ENCODE assay signal across 10 cellular contexts in the genomic region with DNA sequence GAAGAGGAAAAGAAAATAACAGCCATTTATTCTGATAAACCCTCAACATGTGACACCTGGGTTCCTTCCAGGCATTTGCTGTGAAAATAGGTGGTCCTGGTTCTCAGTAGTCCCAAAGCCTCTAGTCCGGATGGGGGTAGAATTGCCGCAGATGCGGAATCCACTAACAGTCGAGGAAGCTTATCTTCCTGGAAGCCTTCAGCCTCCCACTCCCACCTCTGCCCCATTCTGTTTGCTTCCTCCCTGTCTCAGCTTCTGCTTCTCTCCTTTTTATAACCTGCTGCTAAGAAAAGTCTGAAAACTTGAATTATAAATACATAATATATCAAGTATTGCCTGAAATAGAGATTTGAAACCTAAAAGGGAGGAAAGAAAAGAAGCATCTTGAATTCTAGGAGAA. TPM values are rescaled to one million over a fixed set of nuclear protein-coding genes. Genes with fewer than 3 reads are reported as not detected.
DNase-seq lines count a peak whose midpoint lies in the region; ATAC-seq, FAIRE-seq and TF ChIP-seq lines count a peak whose summit lies in the region.
"Had no signal": no experiment of that assay in that cellular context is flagged by ENCODE, and none has a peak within 500 bp of the region (broad histone marks: within the 10 kb centered on the region; RNA-seq: fewer than 3 reads in every experiment).

No MANE protein-coding gene starts in this region.

- BruUV-seq in Calu3 (replicated peaks; lab: Mats Ljungman, UMichigan), result no TSS peak

- peaks cover 17% of the 10 kb centered on the region for H3K36me3 Mint-ChIP-seq in Calu3 (ENCODE audit: insufficient read depth, unreplicated experiment)
- peaks cover 6% of the 10 kb centered on the region for H3K36me3 Mint-ChIP-seq in central memory CD8-positive, alpha-beta T cell (ENCODE audit: insufficient read depth)

- CTCF ChIA-PET in Calu3 (lab: Charles Lee), result interaction anchor here (0.6 to 0.9 kb wide), 4 partner anchors 14 to 1345 kb away, joined by 3 to 13 read pairs (median 4); a partner anchor contains a TSS

- intact Hi-C loops in Calu3 (cut with micrococcal nuclease; ENCODE audit: unreplicated experiment) (no loop called here), heart right ventricle (cut with DNase I) (loop anchor here in 7 of 10 donors (5.0 to 10.0 kb wide), 7 partner anchors 72 to 154 kb away; a partner anchor contains a TSS), esophagus squamous epithelium (cut with DNase I) (loop anchor here (10.0 kb wide), 1 partner anchor 152 kb away; no protein-coding TSS in a partner anchor)

- TF ChIP-seq CTCF in Calu3 (IDR thresholded peaks at IDR 0.05; ENCODE audit: unreplicated experiment) (no peak), heart right ventricle (IDR thresholded peaks at IDR 0.05) (no peak), esophagus squamous epithelium (IDR thresholded peaks at IDR 0.05) (no peak)

- H3K4me3 ChIP-seq in HUES64 (ENCODE audit: low read length), result peak overlapping the region; percentile 94
- peak overlapping the region; percentile 90 for H3K4me3 ChIP-seq in neuron (ENCODE audit: low read length)
- peak overlapping the region in 5 of 10 donors; percentile 69 to 80 (median 74) for H3K4me3 ChIP-seq in heart right ventricle
- no peak overlapping the region for H3K4me3 ChIP-seq in esophagus squamous epithelium

- H3K9ac ChIP-seq in HUES64 (ENCODE audit: low read depth, low read length), result peak overlapping the region; percentile 8; the same call in 1 of the 2 replicates

- peaks cover 13% of the 10 kb centered on the region; the same call in 1 of the 2 replicates for H3K4me1 ChIP-seq in HUES64 (ENCODE audit: insufficient read depth, low read length)
- H3K4me1 ChIP-seq in neuron (ENCODE audit: insufficient read depth, low read length), result peaks cover 6% of the 10 kb centered on the region
- H3K4me1 ChIP-seq in heart right ventricle, result peaks cover 6 to 19% (median 14%) of the 10 kb centered on the region in 9 donors
- peaks cover 6 to 18% (median 9%) of the 10 kb centered on the region in 3 donors for H3K4me1 ChIP-seq in esophagus squamous epithelium

- H3K9me3 Mint-ChIP-seq in Calu3 (ENCODE audit: low read depth, unreplicated experiment), result no peaks in the 10 kb centered on the region
- no peaks in the 10 kb centered on the region for H3K9me3 Mint-ChIP-seq in central memory CD8-positive, alpha-beta T cell

- H3K4me1 Mint-ChIP-seq in Calu3 (ENCODE audit: low read depth, unreplicated experiment), result peaks cover 9% of the 10 kb centered on the region
- peaks cover 12% of the 10 kb centered on the region for H3K4me1 Mint-ChIP-seq in central memory CD8-positive, alpha-beta T cell

- peaks cover 35% of the 10 kb centered on the region for H3K27me3 ChIP-seq in HUES64 (ENCODE audit: insufficient read depth, low read length)
- H3K27me3 ChIP-seq in neuron (ENCODE audit: insufficient read depth, low read length), result peaks cover 16% of the 10 kb centered on the region
- H3K27me3 ChIP-seq in heart right ventricle, result peaks cover 0 to 35% (median 6%) of the 10 kb centered on the region in 7 donors
- H3K27me3 ChIP-seq in esophagus squamous epithelium, result peaks cover 0 to 33% (median 0%) of the 10 kb centered on the region in 4 donors

- FAIRE-seq in GM19239 (lab: Jason Lieb, UNC), result no peak
- FAIRE-seq: GM12892 had no signal

- H3K27ac ChIP-seq in HUES64 (ENCODE audit: low read depth, low read length) (no peak overlapping the region), heart right ventricle (peak overlapping the region in 2 of 10 donors; percentile 56 to 79), esophagus squamous epithelium (no peak overlapping the region)
- H3K27ac ChIP-seq: epithelial cell of prostate had no signal

- peaks cover 37% of the 10 kb centered on the region for H3K27me3 Mint-ChIP-seq in Calu3 (ENCODE audit: unreplicated experiment)
- peaks cover 20% of the 10 kb centered on the region for H3K27me3 Mint-ChIP-seq in central memory CD8-positive, alpha-beta T cell

- H2AFZ ChIP-seq in neuron (ENCODE audit: low read depth, low read length), result peak overlapping the region; percentile 99

- no peak for TF ChIP-seq POLR2A in esophagus squamous epithelium (IDR thresholded peaks at IDR 0.05)

- H3K36me3 ChIP-seq in HUES64 (ENCODE audit: insufficient read depth, low read length) (no peaks in the 10 kb centered on the region), neuron (ENCODE audit: insufficient read depth, low read length) (no peaks in the 10 kb centered on the region), heart right ventricle (no peaks in the 10 kb centered on the region), esophagus squamous epithelium (no peaks in the 10 kb centered on the region)

- 50% methylated on average over 4 of the region's 4 CpGs for WGBS in HUES64
- 48 to 49% methylated on average over 4 of the region's 4 CpGs for WGBS in heart right ventricle, 2 donors
- 78 to 84% methylated on average over 4 of the region's 4 CpGs for WGBS in esophagus squamous epithelium, 2 donors

- ATAC-seq in central memory CD8-positive, alpha-beta T cell (replicated peaks; ENCODE audit: extremely low read depth, poor library complexity, severe bottlenecking), result no peak
- no peak for ATAC-seq in heart right ventricle

- H3K9me3 ChIP-seq in HUES64 (ENCODE audit: insufficient read depth, low read depth, low read length), result no peaks in the 10 kb centered on the region
- H3K9me3 ChIP-seq in neuron (ENCODE audit: low read length), result no peaks in the 10 kb centered on the region
- H3K9me3 ChIP-seq in heart right ventricle, result no peaks in the 10 kb centered on the region
- no peaks in the 10 kb centered on the region for H3K9me3 ChIP-seq in esophagus squamous epithelium

- H3K27ac Mint-ChIP-seq in Calu3 (ENCODE audit: unreplicated experiment), result no peak overlapping the region
- H3K27ac Mint-ChIP-seq in central memory CD8-positive, alpha-beta T cell (ENCODE audit: low read depth), result no peak overlapping the region

- no peak for DNase-seq in Calu3
- no peak for DNase-seq in central memory CD8-positive, alpha-beta T cell (ENCODE audit: low spot score in 2 of 2)
- no peak for DNase-seq in GM19239 (ENCODE audit: insufficient read length, low spot score)
- DNase-seq in heart right ventricle, result no peak
- DNase-seq in esophagus squamous epithelium (lab: John Stamatoyannopoulos, UW), result no peak
- DNase-seq: MV-4-11 had no signal

- peak overlapping the region; percentile 70 for H3K4me3 Mint-ChIP-seq in Calu3 (ENCODE audit: low read depth, unreplicated experiment)
- H3K4me3 Mint-ChIP-seq in central memory CD8-positive, alpha-beta T cell, result peak overlapping the region; percentile 87

RNA-seq across cellular contexts. Expression of a gene that starts 14.0 kb away (rescaled TPM):
- total RNA-seq in Calu3 (2022) (23.3 and 24.3 TPM in 2 replicates), heart right ventricle (1 to 10 TPM in 8 of 10 donors, under 1 TPM in 2; 0.96 to 2.4 (median 1.5) TPM), esophagus squamous epithelium (10 to 100 TPM in 3 of 4 donors, 1 to 10 TPM in 1; 8.1 to 34.0 (median 14.7) TPM)
- polyA plus RNA-seq in HUES64 (2013, experiment 1 of 2), result 8.1 TPM
- polyA plus RNA-seq in HUES64 (2013, experiment 2 of 2), result 8.5 TPM
- under 1 TPM; 0.37 to 0.67 TPM for polyA plus RNA-seq in heart right ventricle

Comparison
In these comparisons a context has a peak if more than half of its experiments do, and no peak if none do; other contexts are left out.
1. H3K4me3 ChIP-seq: peak in HUES64 (single experiment) and neuron (single experiment); none in esophagus squamous epithelium (0 of 4).